ENCODE assay signal across 18 cellular contexts in genomic region chr3:16136042-16136441, GRCh38. TPM values are rescaled to one million over a fixed set of nuclear protein-coding genes. Genes with fewer than 3 reads are reported as not detected.
DNase-seq lines count a peak whose midpoint lies in the region; ATAC-seq, FAIRE-seq and TF ChIP-seq lines count a peak whose summit lies in the region.
"Had no signal": no experiment of that assay in that cellular context is flagged by ENCODE, and none has a peak within 500 bp of the region (broad histone marks: within the 10 kb centered on the region; RNA-seq: fewer than 3 reads in every experiment).

No MANE protein-coding gene starts in this region.

- H3K27me3 Mint-ChIP-seq in astrocyte (ENCODE audit: low read depth, unreplicated experiment) = no peaks in the 10 kb centered on the region
- H3K27me3 Mint-ChIP-seq in GM23338 (ENCODE audit: insufficient read depth, low read depth, poor library complexity) = no peaks in the 10 kb centered on the region

- H4K20me1 ChIP-seq in astrocyte (ENCODE audit: insufficient read depth, low read length) (no peaks in the 10 kb centered on the region), GM23338 (replicated peaks; ENCODE audit: insufficient read depth) (no peaks in the 10 kb centered on the region)

- DNase-seq in AG20443 (ENCODE audit: low spot score) (peak; percentile 67), astrocyte (ENCODE audit: low read depth) (peak; percentile 85), skeletal muscle cell (ENCODE audit: low read depth) (peak; percentile 75), GM23338 (ENCODE audit: low spot score) (no peak), BE2C (no peak), NCI-H2227 treated with DMSO at 0.1 percent for 48 hours (lab: John Stamatoyannopoulos, UW) (no peak), NCI-H748 treated with DMSO at 0.1 percent for 48 hours (lab: John Stamatoyannopoulos, UW) (no peak)
- DNase-seq: activated CD4-positive, alpha-beta T cell treated with anti-CD3 and anti-CD28 coated beads, Interleukin-2, amount 50 U/mL, for 4 hours; activated gamma-delta T cell; caudate nucleus; DMS153; midbrain; NCI-H1105 treated with DMSO at 0.1 percent for 48 hours; NCI-H446; T1000 had no signal

- H3K79me2 ChIP-seq in astrocyte (ENCODE audit: insufficient read depth, low read length) = no peaks in the 10 kb centered on the region
- H3K79me2 ChIP-seq in GM23338 (replicated peaks; ENCODE audit: insufficient read depth) = no peaks in the 10 kb centered on the region

- FAIRE-seq in astrocyte (lab: Jason Lieb, UNC) = peak; percentile 84
- FAIRE-seq: urothelium cell line had no signal

- H3K4me3 ChIP-seq in astrocyte (ENCODE audit: insufficient read depth, low read depth, low read length) = no peak overlapping the region
- no peak overlapping the region for H3K4me3 ChIP-seq in gastroesophageal sphincter
- no peak overlapping the region for H3K4me3 ChIP-seq in skeletal muscle cell (ENCODE audit: low read depth, low read length)
- H3K4me3 ChIP-seq in GM23338 = no peak overlapping the region
- H3K4me3 ChIP-seq in BE2C (ENCODE audit: low read depth, low read length) = no peak overlapping the region

- H3K27ac ChIP-seq in astrocyte (ENCODE audit: low read depth, low read length) (peak overlapping the region; percentile 45), gastroesophageal sphincter (peak overlapping the region; percentile 45 to 76 (median 71)), GM23338 (ENCODE audit: low read depth) (no peak overlapping the region)

- H3K27ac Mint-ChIP-seq in astrocyte (ENCODE audit: unreplicated experiment) (no peak overlapping the region), GM23338 (no peak overlapping the region)

- H3K36me3 Mint-ChIP-seq in astrocyte (ENCODE audit: low read depth, unreplicated experiment) (peaks cover 2% of the 10 kb centered on the region), GM23338 (ENCODE audit: low read depth) (no peaks in the 10 kb centered on the region)

- H3F3A ChIP-seq in GM23338 (replicated peaks; ENCODE audit: low read depth) = no peaks in the 10 kb centered on the region

- H3K4me1 Mint-ChIP-seq in astrocyte (ENCODE audit: low read depth, unreplicated experiment) (peaks cover 16% of the 10 kb centered on the region), GM23338 (no peaks in the 10 kb centered on the region; the same call in 2 of the 3 replicates)

- H3K4me2 ChIP-seq in astrocyte (ENCODE audit: low read length) (peak overlapping the region; percentile 48), GM23338 (no peak overlapping the region)

- H3K4me3 Mint-ChIP-seq in astrocyte (ENCODE audit: unreplicated experiment) (no peak overlapping the region), GM23338 (no peak overlapping the region)

- no peak overlapping the region for H3K9ac ChIP-seq in astrocyte (ENCODE audit: low read length)

- no peak for TF ChIP-seq CTCF in astrocyte (IDR thresholded peaks at IDR 0.05; ENCODE audit: insufficient read depth, low read depth, low read length)
- TF ChIP-seq CTCF in gastroesophageal sphincter (IDR thresholded peaks at IDR 0.05) = no peak
- TF ChIP-seq CTCF in GM23338 (conservative IDR thresholded peaks at IDR 0.05; ENCODE audit: low read depth in 2 of 2) = no peak
- TF ChIP-seq CTCF in BE2C (IDR thresholded peaks at IDR 0.05; ENCODE audit: low read depth, low read length) = no peak

- 40 to 49% methylated on average over 2 of the region's 2 CpGs for WGBS in gastroesophageal sphincter (ENCODE audit: low coverage in 1 of 2), 2 donors

- H3K27me3 ChIP-seq in astrocyte (ENCODE audit: insufficient read depth, low read length) (no peaks in the 10 kb centered on the region), gastroesophageal sphincter (no peaks in the 10 kb centered on the region), GM23338 (ENCODE audit: insufficient read depth) (no peaks in the 10 kb centered on the region), BE2C (no peaks in the 10 kb centered on the region)

- no peak for TF ChIP-seq EP300 in gastroesophageal sphincter (IDR thresholded peaks at IDR 0.05)

- H3K9me3 ChIP-seq in astrocyte (ENCODE audit: insufficient read depth, low read depth, low read length) = peaks cover 3% of the 10 kb centered on the region
- H3K9me3 ChIP-seq in gastroesophageal sphincter = peaks cover 0 to 10% (median 0%) of the 10 kb centered on the region in 3 donors
- H3K9me3 ChIP-seq in BE2C = no peaks in the 10 kb centered on the region

- H3K4me1 ChIP-seq in astrocyte (ENCODE audit: insufficient read depth, low read length) (peaks cover 20% of the 10 kb centered on the region), gastroesophageal sphincter (peaks cover 0 to 27% (median 16%) of the 10 kb centered on the region in 3 donors), GM23338 (ENCODE audit: insufficient read depth) (no peaks in the 10 kb centered on the region), BE2C (no peaks in the 10 kb centered on the region)

- H3K36me3 ChIP-seq in astrocyte (ENCODE audit: insufficient read depth, low read length) (no peaks in the 10 kb centered on the region), gastroesophageal sphincter (no peaks in the 10 kb centered on the region), GM23338 (ENCODE audit: insufficient read depth) (no peaks in the 10 kb centered on the region), BE2C (no peaks in the 10 kb centered on the region)

- H3K9me3 Mint-ChIP-seq in astrocyte (ENCODE audit: unreplicated experiment) (peaks cover 14% of the 10 kb centered on the region), GM23338 (peaks cover 5% of the 10 kb centered on the region; the same call in 1 of the 3 replicates)

- H3K9me2 ChIP-seq in GM23338 (ENCODE audit: insufficient read depth) = no peaks in the 10 kb centered on the region

- H2AFZ ChIP-seq in astrocyte (ENCODE audit: low read depth, low read length) (no peak overlapping the region), GM23338 (no peak overlapping the region)

- peak; percentile 72 for ATAC-seq in gastroesophageal sphincter
- ATAC-seq in GM23338 = no peak
- ATAC-seq: Panc1 had no signal

- TF ChIP-seq POLR2A in gastroesophageal sphincter (IDR thresholded peaks at IDR 0.05) = no peak

TF ChIP-seq in GM23338, 12 proteins besides CTCF, POLR2A, EP300 and RAD21 (continues in another document):
- TF ChIP-seq EZH2 (IDR thresholded peaks at IDR 0.05; ENCODE audit: low read depth, unreplicated experiment) (no peak), ZNF331 (CRISPR knock-in tag; IDR thresholded peaks at IDR 0.05; ENCODE audit: low read depth) (no peak)

RNA-seq across cellular contexts. Expression of gene GALNT15, which starts 38.4 kb away (rescaled TPM):
- total RNA-seq in astrocyte (0.95 and 3.0 TPM in 2 replicates), gastroesophageal sphincter (100 to 1,000 TPM in 3 of 4 donors, 10 to 100 TPM in 1; 75.4 to 297 (median 134) TPM)
- 0.35 TPM in 1 of 2 replicates, not detected in the other for total RNA-seq in GM23338 (2014; rRNA removed; shearing (Covaris generic))
- polyA plus RNA-seq in GM23338 (2016; fragmentation: Nextera tagmentation; extraction: Ambion mirVana) = 0.06 TPM in 1 of 2 replicates, not detected in the other
- not detected for polyA plus RNA-seq in BE2C (2012; ENCODE audit: insufficient read depth, insufficient read length, low read depth)

Comparison
In these comparisons a context has a peak if more than half of its experiments do, and no peak if none do; other contexts are left out.
1. DNase-seq: peak in AG20443 (single experiment), astrocyte (single experiment) and skeletal muscle cell (single experiment); none in GM23338 (single experiment), BE2C (single experiment), NCI-H2227 treated with DMSO at 0.1 percent for 48 hours (single experiment) and NCI-H748 treated with DMSO at 0.1 percent for 48 hours (single experiment).
2. RNA of gene GALNT15, which starts 38.4 kb away (total RNA-seq): 75.4 to 297 TPM in gastroesophageal sphincter; 0.95 to 3.0 TPM in astrocyte and 0.35 TPM in GM23338; every median in the first group is over 10 times any median in the second.